Comparison of ENCODE assay signal across 1 cellular context in genomic region chr14:94395306-94395899, GRCh38.
TF ChIP-seq lines count a peak whose summit lies in the region.

No MANE protein-coding gene starts in this region.

TF ChIP-seq in liver, 16 proteins besides CTCF, POLR2A, EP300 and RAD21:
- TF ChIP-seq RXRA (IDR thresholded peaks at IDR 0.05) (no peak), ATF3 (IDR thresholded peaks at IDR 0.05) (no peak), HNF4G (IDR thresholded peaks at IDR 0.05) (no peak), TAF1 (conservative IDR thresholded peaks at IDR 0.05) (peak; percentile 45), SP1 (IDR thresholded peaks at IDR 0.05) (no peak), FOXA1 (IDR thresholded peaks at IDR 0.05) (no peak), HNF4A (conservative IDR thresholded peaks at IDR 0.05) (no peak), EGR1 (IDR thresholded peaks at IDR 0.05; ENCODE audit: low read depth in 2 of 2) (peak in 1 of 2 donors; percentile 72), ZBTB33 (IDR thresholded peaks at IDR 0.05) (no peak)
